ENCODE assay signal across 9 cellular contexts in genomic region chr2:5696741-5697521, GRCh38. TPM values are rescaled to one million over a fixed set of nuclear protein-coding genes. Genes with fewer than 3 reads are reported as not detected.
DNase-seq lines count a peak whose midpoint lies in the region; ATAC-seq, FAIRE-seq and TF ChIP-seq lines count a peak whose summit lies in the region.
"Had no signal": no experiment of that assay in that cellular context is flagged by ENCODE, and none has a peak within 500 bp of the region (broad histone marks: within the 10 kb centered on the region; RNA-seq: fewer than 3 reads in every experiment).

No MANE protein-coding gene starts in this region.

- peak in 1 of 2 experiments; percentile 0; a peak in 1 of 4 replicates for TF ChIP-seq RAD21 in H1 (IDR thresholded peaks at IDR 0.05 in 1 of 2, conservative IDR thresholded peaks at IDR 0.05 in 1 of 2; ENCODE audit: low read depth in 2 of 2, low read length in 2 of 2)

- peaks cover 5% of the 10 kb centered on the region for H3K9me3 Mint-ChIP-seq in neural progenitor cell
- no peaks in the 10 kb centered on the region for H3K9me3 Mint-ChIP-seq in activated T-helper 2 cell treated with anti-CD3 and anti-CD28 coated beads, Interferon-gamma antibody, Interleukin-2, Interleukin-4, amounts not matched to agents 10 μg/mL and 5 μg/mL and 100 μg/mL, durations not matched to agents 14 hours and 24 hours and 36 hours

- H3K27me3 ChIP-seq in H1 (replicated peaks in 1 of 4; ENCODE audit: control insufficient read depth in 3 of 4, extremely low read depth in 1 of 4, insufficient read depth in 3 of 4, low read length in 3 of 4), result no peaks in the 10 kb centered on the region
- no peaks in the 10 kb centered on the region for H3K27me3 ChIP-seq in neural progenitor cell

- H2BK5ac ChIP-seq in H1 (ENCODE audit: low read depth, low read length), result peak overlapping the region; percentile 88

- H4K20me1 ChIP-seq in H1 (replicated peaks in 1 of 2; ENCODE audit: control insufficient read depth in 1 of 2, insufficient read depth in 2 of 2, low read length in 2 of 2) (peaks cover 22% of the 10 kb centered on the region in 2 experiments), neural progenitor cell (ENCODE audit: low read depth) (peaks cover 95% of the 10 kb centered on the region)

- TF ChIP-seq EP300 in H1 (IDR thresholded peaks at IDR 0.05; ENCODE audit: borderline replicate concordance in 1 of 2, low read depth in 2 of 2, low read length in 2 of 2), result no peak

- peak overlapping the region; percentile 77 to 96 for H3K4me2 ChIP-seq in H1 (ENCODE audit: insufficient read depth in 1 of 2, low read depth in 2 of 2, low read length in 2 of 2)
- peak overlapping the region; percentile 96 for H3K4me2 ChIP-seq in neural progenitor cell

- peak overlapping the region; percentile 65; the same call in 1 of the 2 replicates for H3K27ac ChIP-seq in H1 (ENCODE audit: low read depth, low read length)
- H3K27ac ChIP-seq in neural progenitor cell, result peak overlapping the region; percentile 94

- H3K23me2 ChIP-seq in H1 (ENCODE audit: low read depth, low read length), result peaks cover 26% of the 10 kb centered on the region

- peaks cover 61% of the 10 kb centered on the region for H3F3A ChIP-seq in neural progenitor cell (ENCODE audit: low read depth)

- H3K4me1 ChIP-seq in H1 (replicated peaks in 1 of 4; ENCODE audit: control insufficient read depth in 3 of 4, insufficient read depth in 4 of 4, low read length in 3 of 4) (peaks cover 0 to 14% (median 4%) of the 10 kb centered on the region in 4 experiments; a peak in 5 of 7 replicates), neural progenitor cell (peaks cover 41% of the 10 kb centered on the region)

- TF ChIP-seq CTCF in H1 (IDR thresholded peaks at IDR 0.05; ENCODE audit: control extremely low read depth in 1 of 3, insufficient read depth in 1 of 3, low read depth in 1 of 3, low read length in 3 of 3) (no peak), neural progenitor cell (IDR thresholded peaks at IDR 0.05) (no peak)

- peak; percentile 29 for DNase-seq in DMS153 (lab: John Stamatoyannopoulos, UW)
- DNase-seq in NCI-H1417 (lab: John Stamatoyannopoulos, UW), result peak; percentile 64 to 96 (median 93)
- peak in 1 of 2 experiments; percentile 79 for DNase-seq in H1 (ENCODE audit: low read depth in 1 of 2, low spot score in 2 of 2)
- DNase-seq in neural progenitor cell (ENCODE audit: low spot score), result peak; percentile 80
- no peak for DNase-seq in NCI-H1436 treated with DMSO at 0.1 percent for 48 hours (lab: John Stamatoyannopoulos, UW)
- DNase-seq in activated T-helper 2 cell treated with anti-CD3 and anti-CD28 coated beads, Interferon-gamma antibody, Interleukin-2, Interleukin-4, amounts not matched to agents 10 μg/mL and 5 μg/mL and 100 μg/mL, durations not matched to agents 14 hours and 24 hours and 36 hours (ENCODE audit: low spot score), result no peak

- H3K27me3 Mint-ChIP-seq in neural progenitor cell (ENCODE audit: insufficient read depth, low read depth), result peaks cover 14% of the 10 kb centered on the region
- peaks cover 47% of the 10 kb centered on the region for H3K27me3 Mint-ChIP-seq in activated T-helper 2 cell treated with anti-CD3 and anti-CD28 coated beads, Interferon-gamma antibody, Interleukin-2, Interleukin-4, amounts not matched to agents 10 μg/mL and 5 μg/mL and 100 μg/mL, durations not matched to agents 14 hours and 24 hours and 36 hours (ENCODE audit: low read depth)

- POLR2A ChIA-PET in H1 (lab: Charles Lee; ENCODE audit: partially characterized antibody), result interaction anchor here (0.8 to 2.2 kb wide), 10 partner anchors 11 to 323 kb away, joined by 3 to 9 read pairs (median 4); no protein-coding TSS in a partner anchor

- H2BK15ac ChIP-seq in H1 (ENCODE audit: low read length), result no peak overlapping the region

- peak overlapping the region; percentile 71 for H3K18ac ChIP-seq in H1 (ENCODE audit: extremely low read depth, low read length)

- no peak for FAIRE-seq in H1 (lab: Jason Lieb, UNC)
- FAIRE-seq: TTC549 had no signal

- CTCF ChIA-PET in H1 (lab: Charles Lee; ENCODE audit: partially characterized antibody), result no interaction called here

- H2BK20ac ChIP-seq in H1 (ENCODE audit: low read length), result no peak overlapping the region

- H2AFZ ChIP-seq in H1 (ENCODE audit: low read length), result no peak overlapping the region
- no peak overlapping the region for H2AFZ ChIP-seq in neural progenitor cell (replicated peaks)

- H4K5ac ChIP-seq in H1 (ENCODE audit: insufficient read length, low read depth, low read length), result peak overlapping the region; percentile 92

- H4K8ac ChIP-seq in H1 (ENCODE audit: extremely low read depth, insufficient read depth, low read length), result peak overlapping the region; percentile 88

- H3K14ac ChIP-seq in H1 (ENCODE audit: insufficient read length), result no peak overlapping the region

- peak overlapping the region; percentile 54 for H2BK120ac ChIP-seq in H1 (replicated peaks; ENCODE audit: low read depth, low read length)

- H3K4ac ChIP-seq in H1 (replicated peaks; ENCODE audit: insufficient read length, low read depth, low read length), result peak overlapping the region; percentile 91

- no peak overlapping the region for H2AK5ac ChIP-seq in H1 (ENCODE audit: low read depth, low read length)

- intact Hi-C loops in activated T-helper 2 cell treated with anti-CD3 and anti-CD28 coated beads, Interferon-gamma antibody, Interleukin-2, Interleukin-4, amounts not matched to agents 10 μg/mL and 5 μg/mL and 100 μg/mL, durations not matched to agents 14 hours and 24 hours and 36 hours (cut with micrococcal nuclease), result no loop called here

- H3K79me2 ChIP-seq in H1 (ENCODE audit: control insufficient read depth in 1 of 2, insufficient read depth in 2 of 2, low read length in 2 of 2) (peaks cover 12 to 81% of the 10 kb centered on the region in 2 experiments), neural progenitor cell (ENCODE audit: low read depth) (peaks cover 99% of the 10 kb centered on the region)

- H2BK12ac ChIP-seq in H1 (ENCODE audit: low read depth, low read length), result no peak overlapping the region

- H3K79me1 ChIP-seq in H1 (ENCODE audit: low read depth, low read length), result no peaks in the 10 kb centered on the region; the same call in 1 of the 2 replicates

- no peak overlapping the region for H3K23ac ChIP-seq in H1 (ENCODE audit: insufficient read length)

- peaks cover 38% of the 10 kb centered on the region for H3K4me1 Mint-ChIP-seq in neural progenitor cell
- H3K4me1 Mint-ChIP-seq in activated T-helper 2 cell treated with anti-CD3 and anti-CD28 coated beads, Interferon-gamma antibody, Interleukin-2, Interleukin-4, amounts not matched to agents 10 μg/mL and 5 μg/mL and 100 μg/mL, durations not matched to agents 14 hours and 24 hours and 36 hours (ENCODE audit: low read depth), result peaks cover 3% of the 10 kb centered on the region

- WGBS in H1 (ENCODE audit: extremely low coverage in 1 of 2, insufficient coverage in 1 of 2, insufficient read length in 1 of 2, insufficient replicate concordance in 2 of 2, low coverage in 1 of 2, low lambda C conversion rate in 2 of 2, missing lambda C conversion rate in 1 of 2), 2 experiments, result 1% methylated on average over 33 of the region's 75 CpGs; no CpG with 5 or more reads in 1 of the 2 experiments

- peak overlapping the region; percentile 54 to 93 (median 79) for H3K9ac ChIP-seq in H1 (replicated peaks in 1 of 4; ENCODE audit: extremely low read depth in 1 of 4, low read depth in 3 of 4, low read length in 3 of 4)
- H3K9ac ChIP-seq in neural progenitor cell, result peak overlapping the region; percentile 78

- peak overlapping the region; percentile 85 for H3K56ac ChIP-seq in H1 (replicated peaks; ENCODE audit: insufficient read length, low read depth, low read length)

- peaks cover 40% of the 10 kb centered on the region for H3K36me3 Mint-ChIP-seq in neural progenitor cell
- no peaks in the 10 kb centered on the region for H3K36me3 Mint-ChIP-seq in activated T-helper 2 cell treated with anti-CD3 and anti-CD28 coated beads, Interferon-gamma antibody, Interleukin-2, Interleukin-4, amounts not matched to agents 10 μg/mL and 5 μg/mL and 100 μg/mL, durations not matched to agents 14 hours and 24 hours and 36 hours (ENCODE audit: low read depth)

- peak overlapping the region; percentile 85 for H4K91ac ChIP-seq in H1 (replicated peaks; ENCODE audit: insufficient read length, low read length)

- H3K36me3 ChIP-seq in H1 (ENCODE audit: control insufficient read depth in 2 of 4, insufficient read depth in 4 of 4, low read length in 3 of 4) (peaks cover 0 to 22% (median 2%) of the 10 kb centered on the region in 4 experiments; a peak in 3 of 8 replicates), neural progenitor cell (peaks cover 27% of the 10 kb centered on the region)

- peak in 1 of 2 experiments; percentile 40; a peak in 2 of 3 replicates for TF ChIP-seq POLR2A in H1 (IDR thresholded peaks at IDR 0.05; ENCODE audit: control extremely low read depth in 1 of 2, low read depth in 2 of 2, low read length in 2 of 2)

- peak overlapping the region; percentile 83 for H3K4me3 Mint-ChIP-seq in neural progenitor cell
- no peak overlapping the region for H3K4me3 Mint-ChIP-seq in activated T-helper 2 cell treated with anti-CD3 and anti-CD28 coated beads, Interferon-gamma antibody, Interleukin-2, Interleukin-4, amounts not matched to agents 10 μg/mL and 5 μg/mL and 100 μg/mL, durations not matched to agents 14 hours and 24 hours and 36 hours (ENCODE audit: low read depth)

- H3K4me3 ChIP-seq in H1 (ENCODE audit: extremely low read depth in 1 of 4, insufficient read depth in 2 of 4, low read depth in 3 of 4, low read length in 4 of 4) (peak overlapping the region; percentile 75 to 100 (median 86)), neural progenitor cell (peak overlapping the region; percentile 96)

- H3K9me3 ChIP-seq in H1 (ENCODE audit: insufficient read depth in 2 of 2, low read depth in 1 of 2, low read length in 1 of 2) (no peaks in the 10 kb centered on the region), neural progenitor cell (ENCODE audit: low read depth) (no peaks in the 10 kb centered on the region)

- ATAC-seq in GM19351 (IDR thresholded peaks at IDR 0.05; ENCODE audit: unreplicated experiment) (no peak), HG03342 (IDR thresholded peaks at IDR 0.05; ENCODE audit: unreplicated experiment) (no peak)

- H3K27ac Mint-ChIP-seq in neural progenitor cell, result no peak overlapping the region
- no peak overlapping the region for H3K27ac Mint-ChIP-seq in activated T-helper 2 cell treated with anti-CD3 and anti-CD28 coated beads, Interferon-gamma antibody, Interleukin-2, Interleukin-4, amounts not matched to agents 10 μg/mL and 5 μg/mL and 100 μg/mL, durations not matched to agents 14 hours and 24 hours and 36 hours

RNA-seq across cellular contexts. Expression of gene SOX11, which starts 4.7 kb away (rescaled TPM):
- total RNA-seq in H1 (2021; fragmentation: NEBNext Ultra II Directional; extraction: Animal tissue kit (Norgen Biotek cat#: 25700)), result 55.6 and 56.5 TPM in 2 replicates
- 9.0 and 10.1 TPM in 2 replicates for polyA plus RNA-seq in H1 (2011; rRNA removed)
- 11.6 TPM for polyA plus RNA-seq in H1 (2011; cell fraction: cytosol; rRNA removed)
- polyA plus RNA-seq in H1 (2011; cell fraction: nucleus; rRNA removed), result 15.6 TPM
- 19.0 to 24.8 TPM (median 20.5 TPM) in 4 replicates for polyA plus RNA-seq in H1 (2012, experiment 1 of 2)
- polyA plus RNA-seq in H1 (2012, experiment 2 of 2), result 4.9 TPM
- 18.6 TPM for polyA plus RNA-seq in H1 (2013, experiment 1 of 2)
- 17.8 TPM for polyA plus RNA-seq in H1 (2013, experiment 2 of 2)
- polyA minus RNA-seq in H1 (2011; rRNA and poly(A)+ RNA removed), result 13.0 and 14.2 TPM in 2 replicates
- 35.6 TPM for polyA minus RNA-seq in H1 (2011; cell fraction: cytosol; rRNA and poly(A)+ RNA removed)
- polyA minus RNA-seq in H1 (2011; cell fraction: nucleus; rRNA and poly(A)+ RNA removed), result 28.9 TPM
- 176 and 178 TPM in 2 replicates for total RNA-seq in neural progenitor cell (ENCODE audit: low replicate concordance)
- total RNA-seq in activated T-helper 2 cell treated with anti-CD3 and anti-CD28 coated beads, Interferon-gamma antibody, Interleukin-2, Interleukin-4, amounts not matched to agents 10 μg/mL and 5 μg/mL and 100 μg/mL, durations not matched to agents 14 hours and 24 hours and 36 hours, result not detected in 2 replicates

Comparison
In these comparisons a context has a peak if more than half of its experiments do, and no peak if none do; other contexts are left out.
1. DNase-seq: peak in DMS153 (single experiment), NCI-H1417 (3 of 3) and neural progenitor cell (single experiment); none in NCI-H1436 treated with DMSO at 0.1 percent for 48 hours (single experiment) and activated T-helper 2 cell treated with anti-CD3 and anti-CD28 coated beads, Interferon-gamma antibody, Interleukin-2, Interleukin-4, amounts not matched to agents 10 μg/mL and 5 μg/mL and 100 μg/mL, durations not matched to agents 14 hours and 24 hours and 36 hours (single experiment).
2. RNA of gene SOX11, which starts 4.7 kb away (total RNA-seq): 176 to 178 TPM in neural progenitor cell and 55.6 to 56.5 TPM in H1; not detected in activated T-helper 2 cell treated with anti-CD3 and anti-CD28 coated beads, Interferon-gamma antibody, Interleukin-2, Interleukin-4, amounts not matched to agents 10 μg/mL and 5 μg/mL and 100 μg/mL, durations not matched to agents 14 hours and 24 hours and 36 hours; every median in the first group is over 10 times any median in the second.